8 cellular contexts compared by ENCODE assay signal in the genomic region with DNA sequence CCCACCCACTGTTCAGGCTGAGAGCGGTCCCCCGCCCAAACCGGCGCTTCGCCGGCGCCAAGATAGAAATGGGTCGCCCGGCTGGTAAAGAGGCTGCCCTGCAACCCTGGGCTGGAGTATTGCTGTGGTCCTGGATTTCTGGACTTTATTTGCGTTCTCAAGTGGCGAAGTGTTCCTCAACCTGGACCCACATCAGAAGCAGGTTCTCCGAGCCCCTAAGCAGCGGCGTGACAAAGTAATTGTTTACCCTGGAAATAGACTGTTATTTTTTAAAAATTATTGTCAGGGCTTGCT. TPM values are rescaled to one million over a fixed set of nuclear protein-coding genes. Genes with fewer than 3 reads are reported as not detected.
DNase-seq lines count a peak whose midpoint lies in the region; ATAC-seq lines count a peak whose summit lies in the region.

No MANE protein-coding gene starts in this region.

- H3K9me3 Mint-ChIP-seq in activated naive CD8-positive, alpha-beta T cell treated with anti-CD3 and anti-CD28 coated beads for 36 hours: no peaks in the 10 kb centered on the region

- H3K36me3 ChIP-seq in iPS-15b (ENCODE audit: control insufficient read depth, insufficient read depth, low read length): no peaks in the 10 kb centered on the region

- H3K4me1 Mint-ChIP-seq in activated naive CD8-positive, alpha-beta T cell treated with anti-CD3 and anti-CD28 coated beads for 36 hours: peaks cover 24% of the 10 kb centered on the region

- no peaks in the 10 kb centered on the region for H3K9me3 ChIP-seq in iPS-15b (ENCODE audit: control insufficient read depth, insufficient read depth, low read length)

- peak overlapping the region; percentile 92 for H3K27ac Mint-ChIP-seq in activated naive CD8-positive, alpha-beta T cell treated with anti-CD3 and anti-CD28 coated beads for 36 hours

- no peak for DNase-seq in activated naive CD8-positive, alpha-beta T cell treated with anti-CD3 and anti-CD28 coated beads for 36 hours
- DNase-seq in stimulated activated naive CD8-positive, alpha-beta T cell treated with anti-CD3 and anti-CD28 coated beads, Interleukin-15, Interleukin-2, amounts not matched to agents 100 U/mL and 50 U/mL, for 24 hours: no peak
- DNase-seq in Kasumi-1 (lab: John Stamatoyannopoulos, UW) (no peak), mucosa of gallbladder (ENCODE audit: low spot score) (no peak)

- H3K27me3 ChIP-seq in iPS-15b (ENCODE audit: control insufficient read depth, insufficient read depth, low read length): no peaks in the 10 kb centered on the region

- peaks cover 4% of the 10 kb centered on the region for H3K4me1 ChIP-seq in iPS-15b (ENCODE audit: control insufficient read depth, insufficient read depth, low read length)

- peak overlapping the region; percentile 90 for H3K4me3 Mint-ChIP-seq in activated naive CD8-positive, alpha-beta T cell treated with anti-CD3 and anti-CD28 coated beads for 36 hours

- peaks cover 7% of the 10 kb centered on the region for H3K36me3 Mint-ChIP-seq in activated naive CD8-positive, alpha-beta T cell treated with anti-CD3 and anti-CD28 coated beads for 36 hours

- H3K4me3 ChIP-seq in iPS-15b (ENCODE audit: low read depth, low read length): peak overlapping the region; percentile 89

- peak overlapping the region; percentile 65 for H3K9ac ChIP-seq in iPS-15b (ENCODE audit: low read depth, low read length)

- ATAC-seq in GM18511 (IDR thresholded peaks at IDR 0.05; ENCODE audit: unreplicated experiment) (peak; percentile 40), HG03025 (IDR thresholded peaks at IDR 0.05; ENCODE audit: low FRiP score, unreplicated experiment) (peak; percentile 27), GM18520 (IDR thresholded peaks at IDR 0.05; ENCODE audit: unreplicated experiment) (no peak)
- ATAC-seq in stimulated activated naive CD8-positive, alpha-beta T cell treated with anti-CD3 and anti-CD28 coated beads, Interleukin-15, Interleukin-2, amounts not matched to agents 100 U/mL and 50 U/mL, for 24 hours: peak; percentile 35

- no peaks in the 10 kb centered on the region for H3K27me3 Mint-ChIP-seq in activated naive CD8-positive, alpha-beta T cell treated with anti-CD3 and anti-CD28 coated beads for 36 hours

RNA-seq across cellular contexts. Expression of a gene that starts 0.5 kb away (rescaled TPM):
- total RNA-seq in activated naive CD8-positive, alpha-beta T cell treated with anti-CD3 and anti-CD28 coated beads for 36 hours: 10 to 100 TPM; 34.7 to 36.1 TPM
- total RNA-seq in mucosa of gallbladder: 25.1 TPM
